8 cellular contexts compared by ENCODE assay signal in genomic region chr12:48106574-48107251, GRCh38. TPM values are rescaled to one million over a fixed set of nuclear protein-coding genes. Genes with fewer than 3 reads are reported as not detected.
A peak's percentile ranks its signal among the peaks of the same experiment; 100 is the strongest.
DNase-seq lines count a peak whose midpoint lies in the region; ATAC-seq and TF ChIP-seq lines count a peak whose summit lies in the region.

No MANE protein-coding gene starts in this region.

- DNase-seq in activated naive CD4-positive, alpha-beta T cell treated with anti-CD3 and anti-CD28 coated beads for 36 hours = peak; percentile 4
- no peak for DNase-seq in activated naive CD4-positive, alpha-beta T cell treated with Interleukin-2 at 50 U/mL for 16 hours
- no peak for DNase-seq in activated naive CD8-positive, alpha-beta T cell treated with anti-CD3 and anti-CD28 coated beads, Interleukin-2, amount 50 U/mL, for 24 hours
- DNase-seq in upper lobe of left lung = no peak
- no peak for DNase-seq in SKM-1 treated with dmso at 0.1 percent for 144 hours (lab: John Stamatoyannopoulos, UW; ENCODE audit: unreplicated experiment)
- DNase-seq in stimulated activated naive CD4-positive, alpha-beta T cell treated with Interleukin-2 at 50 U/mL for 16 hours (lab: John Stamatoyannopoulos, UW) = no peak

- H3K36me3 ChIP-seq in liver (ENCODE audit: control insufficient read depth in 4 of 4, insufficient read depth in 3 of 4, low read depth in 1 of 4, low read length in 3 of 4) (peaks cover 0 to under 1% (median 0%) of the 10 kb centered on the region in 4 donors), upper lobe of left lung (no peaks in the 10 kb centered on the region)

- H3K9me3 ChIP-seq in liver (ENCODE audit: control insufficient read depth in 4 of 4, low read length in 3 of 4) (no peaks in the 10 kb centered on the region), upper lobe of left lung (no peaks in the 10 kb centered on the region)

- ATAC-seq in activated naive CD8-positive, alpha-beta T cell treated with anti-CD3 and anti-CD28 coated beads, Interleukin-2, amount 50 U/mL, for 24 hours = no peak
- ATAC-seq in upper lobe of left lung (ENCODE audit: low FRiP score in 2 of 2) = no peak
- ATAC-seq in GM19463 (IDR thresholded peaks at IDR 0.05; ENCODE audit: unreplicated experiment) = no peak

- peak overlapping the region; percentile 96 for H3K27ac Mint-ChIP-seq in activated naive CD4-positive, alpha-beta T cell treated with anti-CD3 and anti-CD28 coated beads for 36 hours
- H3K27ac Mint-ChIP-seq in activated naive CD8-positive, alpha-beta T cell treated with anti-CD3 and anti-CD28 coated beads, Interleukin-2, amount 50 U/mL, for 24 hours = peak overlapping the region; percentile 96

- no peak for TF ChIP-seq POLR2A in upper lobe of left lung (IDR thresholded peaks at IDR 0.05)

- H3K4me3 ChIP-seq in liver (ENCODE audit: low read depth in 1 of 3, low read length in 3 of 3) = peak overlapping the region; percentile 90 to 99 (median 98)
- H3K4me3 ChIP-seq in upper lobe of left lung = peak overlapping the region in 3 of 4 donors; percentile 66 to 98 (median 87)

- intact Hi-C loops in activated naive CD4-positive, alpha-beta T cell treated with anti-CD3 and anti-CD28 coated beads for 36 hours (cut with micrococcal nuclease) = loop anchor here (1.0 to 5.0 kb wide), 9 partner anchors 13 to 1734 kb away; partner anchors contain the start of genes ASB8, PFKM, SLC38A2 and TMEM106C

- 5% methylated on average over 2 of the region's 2 CpGs for WGBS in liver
- WGBS in upper lobe of left lung, 2 donors = 16 to 18% methylated on average over 2 of the region's 2 CpGs

- no peak for TF ChIP-seq RAD21 in liver (IDR thresholded peaks at IDR 0.05)

- H3K4me3 Mint-ChIP-seq in activated naive CD4-positive, alpha-beta T cell treated with anti-CD3 and anti-CD28 coated beads for 36 hours = peak overlapping the region; percentile 87
- peak overlapping the region; percentile 96 for H3K4me3 Mint-ChIP-seq in activated naive CD8-positive, alpha-beta T cell treated with anti-CD3 and anti-CD28 coated beads, Interleukin-2, amount 50 U/mL, for 24 hours

- CTCF ChIA-PET in activated naive CD4-positive, alpha-beta T cell treated with anti-CD3 and anti-CD28 coated beads for 36 hours (lab: Charles Lee) = interaction anchor here (0.6 to 1.4 kb wide), 6 partner anchors 10 to 221 kb away, joined by 3 to 4 read pairs (median 3); no protein-coding TSS in a partner anchor

- no peaks in the 10 kb centered on the region for H3K36me3 Mint-ChIP-seq in activated naive CD4-positive, alpha-beta T cell treated with anti-CD3 and anti-CD28 coated beads for 36 hours (ENCODE audit: low read depth)
- peaks cover 2% of the 10 kb centered on the region for H3K36me3 Mint-ChIP-seq in activated naive CD8-positive, alpha-beta T cell treated with anti-CD3 and anti-CD28 coated beads, Interleukin-2, amount 50 U/mL, for 24 hours (ENCODE audit: low read depth)

- H3K9me3 Mint-ChIP-seq in activated naive CD4-positive, alpha-beta T cell treated with anti-CD3 and anti-CD28 coated beads for 36 hours = no peaks in the 10 kb centered on the region
- H3K9me3 Mint-ChIP-seq in activated naive CD8-positive, alpha-beta T cell treated with anti-CD3 and anti-CD28 coated beads, Interleukin-2, amount 50 U/mL, for 24 hours = no peaks in the 10 kb centered on the region

- peak overlapping the region; percentile 61 to 76 for H3K9ac ChIP-seq in liver (ENCODE audit: low read depth in 1 of 2, low read length in 2 of 2)

- peaks cover 47% of the 10 kb centered on the region for H3K4me1 Mint-ChIP-seq in activated naive CD4-positive, alpha-beta T cell treated with anti-CD3 and anti-CD28 coated beads for 36 hours (ENCODE audit: low read depth)
- peaks cover 49% of the 10 kb centered on the region for H3K4me1 Mint-ChIP-seq in activated naive CD8-positive, alpha-beta T cell treated with anti-CD3 and anti-CD28 coated beads, Interleukin-2, amount 50 U/mL, for 24 hours

- no peak for TF ChIP-seq EP300 in upper lobe of left lung (IDR thresholded peaks at IDR 0.05)

- peaks cover 0 to 19% (median 17%) of the 10 kb centered on the region in 4 donors for H3K4me1 ChIP-seq in liver (ENCODE audit: control insufficient read depth in 4 of 4, insufficient read depth in 4 of 4, low read length in 3 of 4)
- peaks cover 17 to 27% (median 26%) of the 10 kb centered on the region in 4 donors for H3K4me1 ChIP-seq in upper lobe of left lung

- no peaks in the 10 kb centered on the region for H3K27me3 Mint-ChIP-seq in activated naive CD4-positive, alpha-beta T cell treated with anti-CD3 and anti-CD28 coated beads for 36 hours (ENCODE audit: low read depth)
- H3K27me3 Mint-ChIP-seq in activated naive CD8-positive, alpha-beta T cell treated with anti-CD3 and anti-CD28 coated beads, Interleukin-2, amount 50 U/mL, for 24 hours = no peaks in the 10 kb centered on the region

- TF ChIP-seq CTCF in liver (IDR thresholded peaks at IDR 0.05; ENCODE audit: low read depth, low read length, missing input control) (no peak), upper lobe of left lung (IDR thresholded peaks at IDR 0.05) (no peak)

- H3K27ac ChIP-seq in liver (ENCODE audit: low read depth in 1 of 2, low read length in 2 of 2) (peak overlapping the region; percentile 85 to 95), upper lobe of left lung (peak overlapping the region; percentile 91 to 96 (median 94))

- H3K27me3 ChIP-seq in liver (ENCODE audit: control insufficient read depth in 4 of 4, insufficient read depth in 4 of 4, low read length in 3 of 4) (no peaks in the 10 kb centered on the region), upper lobe of left lung (no peaks in the 10 kb centered on the region)

TF ChIP-seq in liver, 16 proteins besides CTCF, POLR2A, EP300 and RAD21:
- TF ChIP-seq HNF4G (IDR thresholded peaks at IDR 0.05) (no peak), NR2F2 (IDR thresholded peaks at IDR 0.05) (no peak), GABPA (IDR thresholded peaks at IDR 0.05 in 1 of 2, conservative IDR thresholded peaks at IDR 0.05 in 1 of 2) (no peak)
- TF ChIP-seq, protein P1, sequence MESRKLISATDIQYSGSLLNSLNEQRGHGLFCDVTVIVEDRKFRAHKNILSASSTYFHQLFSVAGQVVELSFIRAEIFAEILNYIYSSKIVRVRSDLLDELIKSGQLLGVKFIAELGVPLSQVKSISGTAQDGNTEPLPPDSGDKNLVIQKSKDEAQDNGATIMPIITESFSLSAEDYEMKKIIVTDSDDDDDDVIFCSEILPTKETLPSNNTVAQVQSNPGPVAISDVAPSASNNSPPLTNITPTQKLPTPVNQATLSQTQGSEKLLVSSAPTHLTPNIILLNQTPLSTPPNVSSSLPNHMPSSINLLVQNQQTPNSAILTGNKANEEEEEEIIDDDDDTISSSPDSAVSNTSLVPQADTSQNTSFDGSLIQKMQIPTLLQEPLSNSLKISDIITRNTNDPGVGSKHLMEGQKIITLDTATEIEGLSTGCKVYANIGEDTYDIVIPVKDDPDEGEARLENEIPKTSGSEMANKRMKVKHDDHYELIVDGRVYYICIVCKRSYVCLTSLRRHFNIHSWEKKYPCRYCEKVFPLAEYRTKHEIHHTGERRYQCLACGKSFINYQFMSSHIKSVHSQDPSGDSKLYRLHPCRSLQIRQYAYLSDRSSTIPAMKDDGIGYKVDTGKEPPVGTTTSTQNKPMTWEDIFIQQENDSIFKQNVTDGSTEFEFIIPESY (IDR thresholded peaks at IDR 0.05) = peak; percentile 17

RNA-seq across cellular contexts. Expression of gene SENP1, which starts 0.8 kb away (rescaled TPM):
- 10 to 100 TPM; 41.4 to 47.8 TPM for total RNA-seq in activated naive CD4-positive, alpha-beta T cell treated with anti-CD3 and anti-CD28 coated beads for 36 hours
- 10 to 100 TPM in 1 of 2 donors, 1 to 10 TPM in 1; 6.4 to 11.7 TPM for total RNA-seq in liver
- 1 to 10 TPM; 1.4 to 2.1 TPM for polyA plus RNA-seq in liver
- 10 to 100 TPM in 4 of 6 donors, 1 to 10 TPM in 2; 6.3 to 27.3 (median 13.5) TPM for total RNA-seq in upper lobe of left lung

RNA-seq across cellular contexts. Expression of gene PFKM, which starts 12.5 kb away (rescaled TPM):
- 10 to 100 TPM; 68.2 to 71.9 TPM for total RNA-seq in activated naive CD4-positive, alpha-beta T cell treated with anti-CD3 and anti-CD28 coated beads for 36 hours
- total RNA-seq in liver = 10 to 100 TPM in 1 of 2 donors, 1 to 10 TPM in 1; 6.4 to 23.9 TPM
- 1 to 10 TPM; 4.5 to 5.2 TPM for polyA plus RNA-seq in liver
- total RNA-seq in upper lobe of left lung = 10 to 100 TPM; 21.4 to 52.4 (median 36.3) TPM

RNA-seq across cellular contexts. Expression of gene ASB8, which starts 50.6 kb away (rescaled TPM):
- total RNA-seq in activated naive CD4-positive, alpha-beta T cell treated with anti-CD3 and anti-CD28 coated beads for 36 hours = 10 to 100 TPM; 36.7 to 47.9 TPM
- 10 to 100 TPM; 17.0 to 17.7 TPM for total RNA-seq in liver
- 10 to 100 TPM; 18.6 to 23.5 TPM for polyA plus RNA-seq in liver
- total RNA-seq in upper lobe of left lung = 10 to 100 TPM; 17.8 to 36.5 (median 30.6) TPM
